ENCODE assay signal across 1 cellular context in the genomic region with DNA sequence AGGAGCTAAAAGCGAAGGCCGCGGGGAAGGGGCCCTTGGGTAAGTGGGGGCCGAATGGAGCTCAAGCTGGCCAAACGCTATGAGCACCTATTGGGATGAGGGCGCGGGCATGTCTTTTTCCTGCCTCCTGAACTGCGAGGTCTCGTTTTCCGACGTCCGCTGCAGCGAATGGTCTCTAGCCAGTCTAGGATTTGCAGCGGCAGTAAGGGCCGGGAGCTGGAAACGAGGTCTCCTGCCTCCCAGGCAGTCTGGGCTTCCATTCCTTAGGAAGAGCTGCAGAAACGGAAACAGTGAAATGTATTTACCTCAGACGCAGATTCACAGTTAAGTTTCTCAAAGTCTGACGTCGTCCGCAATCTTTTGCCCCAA.
TF ChIP-seq lines count a peak whose summit lies in the region.

No MANE protein-coding gene starts in this region.

TF ChIP-seq in HepG2, 621 proteins besides CTCF, POLR2A, EP300 and RAD21:
- TF ChIP-seq KAT7 (CRISPR knock-in tag; IDR thresholded peaks at IDR 0.05; ENCODE audit: borderline replicate concordance) (peak; percentile 10), ZIK1 (CRISPR knock-in tag; IDR thresholded peaks at IDR 0.05; ENCODE audit: borderline replicate concordance, low read depth) (no peak), TBX3 (IDR thresholded peaks at IDR 0.05; ENCODE audit: borderline replicate concordance) (no peak), PHF5A (CRISPR knock-in tag; IDR thresholded peaks at IDR 0.05; ENCODE audit: low read depth, unreplicated experiment) (peak; percentile 4), PITX1 (CRISPR knock-in tag; IDR thresholded peaks at IDR 0.05) (0 out of 2 replicates have a peak, but pooled peaks have one; percentile 2), FOXO4 (CRISPR knock-in tag; conservative IDR thresholded peaks at IDR 0.05) (no peak), ZSCAN21 (CRISPR knock-in tag; IDR thresholded peaks at IDR 0.05; ENCODE audit: borderline replicate concordance) (0 out of 2 replicates have a peak, but pooled peaks have one; percentile 5), ZNF749 (CRISPR knock-in tag; IDR thresholded peaks at IDR 0.05; ENCODE audit: borderline replicate concordance) (peak; percentile 1; the same call in 1 of the 2 replicates), RFX5 (IDR thresholded peaks at IDR 0.05; ENCODE audit: low read depth, low read length) (no peak), ZNF891 (CRISPR knock-in tag; IDR thresholded peaks at IDR 0.05) (peak; percentile 1; the same call in 1 of the 2 replicates), ZNF670 (CRISPR knock-in tag; IDR thresholded peaks at IDR 0.05; ENCODE audit: borderline replicate concordance) (0 out of 2 replicates have a peak, but pooled peaks have one; percentile 15), GZF1 (CRISPR knock-in tag; IDR thresholded peaks at IDR 0.05) (0 out of 2 replicates have a peak, but pooled peaks have one; percentile 39), ZNF263 (CRISPR knock-in tag; IDR thresholded peaks at IDR 0.05) (peak; percentile 57; the same call in 1 of the 2 replicates), MEF2D (CRISPR knock-in tag; IDR thresholded peaks at IDR 0.05) (peak; percentile 4), ZNF703 (CRISPR knock-in tag; IDR thresholded peaks at IDR 0.05; ENCODE audit: borderline replicate concordance) (no peak)
- TF ChIP-seq, protein P1, sequence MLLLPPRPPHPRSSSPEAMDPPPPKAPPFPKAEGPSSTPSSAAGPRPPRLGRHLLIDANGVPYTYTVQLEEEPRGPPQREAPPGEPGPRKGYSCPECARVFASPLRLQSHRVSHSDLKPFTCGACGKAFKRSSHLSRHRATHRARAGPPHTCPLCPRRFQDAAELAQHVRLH (CRISPR knock-in tag; IDR thresholded peaks at IDR 0.05; ENCODE audit: borderline replicate concordance, low read depth): 0 out of 2 replicates have a peak, but pooled peaks have one; percentile 3
- TF ChIP-seq, protein P2, sequence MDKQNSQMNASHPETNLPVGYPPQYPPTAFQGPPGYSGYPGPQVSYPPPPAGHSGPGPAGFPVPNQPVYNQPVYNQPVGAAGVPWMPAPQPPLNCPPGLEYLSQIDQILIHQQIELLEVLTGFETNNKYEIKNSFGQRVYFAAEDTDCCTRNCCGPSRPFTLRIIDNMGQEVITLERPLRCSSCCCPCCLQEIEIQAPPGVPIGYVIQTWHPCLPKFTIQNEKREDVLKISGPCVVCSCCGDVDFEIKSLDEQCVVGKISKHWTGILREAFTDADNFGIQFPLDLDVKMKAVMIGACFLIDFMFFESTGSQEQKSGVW (CRISPR knock-in tag; IDR thresholded peaks at IDR 0.05; ENCODE audit: borderline replicate concordance): no peak
- TF ChIP-seq, protein P3, sequence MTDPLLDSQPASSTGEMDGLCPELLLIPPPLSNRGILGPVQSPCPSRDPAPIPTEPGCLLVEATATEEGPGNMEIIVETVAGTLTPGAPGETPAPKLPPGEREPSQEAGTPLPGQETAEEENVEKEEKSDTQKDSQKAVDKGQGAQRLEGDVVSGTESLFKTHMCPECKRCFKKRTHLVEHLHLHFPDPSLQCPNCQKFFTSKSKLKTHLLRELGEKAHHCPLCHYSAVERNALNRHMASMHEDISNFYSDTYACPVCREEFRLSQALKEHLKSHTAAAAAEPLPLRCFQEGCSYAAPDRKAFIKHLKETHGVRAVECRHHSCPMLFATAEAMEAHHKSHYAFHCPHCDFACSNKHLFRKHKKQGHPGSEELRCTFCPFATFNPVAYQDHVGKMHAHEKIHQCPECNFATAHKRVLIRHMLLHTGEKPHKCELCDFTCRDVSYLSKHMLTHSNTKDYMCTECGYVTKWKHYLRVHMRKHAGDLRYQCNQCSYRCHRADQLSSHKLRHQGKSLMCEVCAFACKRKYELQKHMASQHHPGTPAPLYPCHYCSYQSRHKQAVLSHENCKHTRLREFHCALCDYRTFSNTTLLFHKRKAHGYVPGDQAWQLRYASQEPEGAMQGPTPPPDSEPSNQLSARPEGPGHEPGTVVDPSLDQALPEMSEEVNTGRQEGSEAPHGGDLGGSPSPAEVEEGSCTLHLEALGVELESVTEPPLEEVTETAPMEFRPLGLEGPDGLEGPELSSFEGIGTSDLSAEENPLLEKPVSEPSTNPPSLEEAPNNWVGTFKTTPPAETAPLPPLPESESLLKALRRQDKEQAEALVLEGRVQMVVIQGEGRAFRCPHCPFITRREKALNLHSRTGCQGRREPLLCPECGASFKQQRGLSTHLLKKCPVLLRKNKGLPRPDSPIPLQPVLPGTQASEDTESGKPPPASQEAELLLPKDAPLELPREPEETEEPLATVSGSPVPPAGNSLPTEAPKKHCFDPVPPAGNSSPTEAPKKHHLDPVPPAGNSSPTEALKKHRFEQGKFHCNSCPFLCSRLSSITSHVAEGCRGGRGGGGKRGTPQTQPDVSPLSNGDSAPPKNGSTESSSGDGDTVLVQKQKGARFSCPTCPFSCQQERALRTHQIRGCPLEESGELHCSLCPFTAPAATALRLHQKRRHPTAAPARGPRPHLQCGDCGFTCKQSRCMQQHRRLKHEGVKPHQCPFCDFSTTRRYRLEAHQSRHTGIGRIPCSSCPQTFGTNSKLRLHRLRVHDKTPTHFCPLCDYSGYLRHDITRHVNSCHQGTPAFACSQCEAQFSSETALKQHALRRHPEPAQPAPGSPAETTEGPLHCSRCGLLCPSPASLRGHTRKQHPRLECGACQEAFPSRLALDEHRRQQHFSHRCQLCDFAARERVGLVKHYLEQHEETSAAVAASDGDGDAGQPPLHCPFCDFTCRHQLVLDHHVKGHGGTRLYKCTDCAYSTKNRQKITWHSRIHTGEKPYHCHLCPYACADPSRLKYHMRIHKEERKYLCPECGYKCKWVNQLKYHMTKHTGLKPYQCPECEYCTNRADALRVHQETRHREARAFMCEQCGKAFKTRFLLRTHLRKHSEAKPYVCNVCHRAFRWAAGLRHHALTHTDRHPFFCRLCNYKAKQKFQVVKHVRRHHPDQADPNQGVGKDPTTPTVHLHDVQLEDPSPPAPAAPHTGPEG (CRISPR knock-in tag; IDR thresholded peaks at IDR 0.05): peak; percentile 5; the same call in 1 of the 2 replicates
TF ChIP-seq in HepG2: peak in this region for 12.
